1 cellular context compared by ENCODE assay signal in genomic region chr1:235558783-235559182, GRCh38.
TF ChIP-seq lines count a peak whose summit lies in the region.

No MANE protein-coding gene starts in this region.

TF ChIP-seq in HepG2, 621 proteins besides CTCF, POLR2A, EP300 and RAD21:
- TF ChIP-seq HNF1A (IDR thresholded peaks at IDR 0.05; ENCODE audit: low read depth) (no peak), HNF1A (CRISPR knock-in tag; IDR thresholded peaks at IDR 0.05; ENCODE audit: borderline replicate concordance) (no peak), SUZ12 (IDR thresholded peaks at IDR 0.05; ENCODE audit: low read depth, low read length) (no peak)
